16 cellular contexts compared by ENCODE assay signal in genomic region chr13:99249606-99250005, GRCh38. TPM values are rescaled to one million over a fixed set of nuclear protein-coding genes. Genes with fewer than 3 reads are reported as not detected.
"Had no signal": no experiment of that assay in that cellular context is flagged by ENCODE, and none has a peak within 500 bp of the region (broad histone marks: within the 10 kb centered on the region; RNA-seq: fewer than 3 reads in every experiment).

No MANE protein-coding gene starts in this region.

RNA-seq across cellular contexts. Expression of gene GPR18, which starts 8.6 kb away (rescaled TPM):
- total RNA-seq: dorsolateral prefrontal cortex, endodermal cell, esophagus mucosa, foreskin keratinocyte, gastroesophageal sphincter, hepatocyte, kidney epithelial cell, left cardiac atrium, lower leg skin, lung microvascular endothelial cell, mesothelial cell of epicardium, neural crest cell, posterior vena cava, pulmonary artery endothelial cell, thoracic aorta, tibial nerve had no signal
- polyA plus RNA-seq: foreskin keratinocyte, hepatocyte had no signal

RNA-seq across cellular contexts. Expression of gene GPR183, which starts 57.6 kb away (rescaled TPM):
- total RNA-seq: foreskin keratinocyte, neural crest cell, pulmonary artery endothelial cell had no signal
- polyA plus RNA-seq: foreskin keratinocyte had no signal
